8 cellular contexts compared by ENCODE assay signal in the genomic region with DNA sequence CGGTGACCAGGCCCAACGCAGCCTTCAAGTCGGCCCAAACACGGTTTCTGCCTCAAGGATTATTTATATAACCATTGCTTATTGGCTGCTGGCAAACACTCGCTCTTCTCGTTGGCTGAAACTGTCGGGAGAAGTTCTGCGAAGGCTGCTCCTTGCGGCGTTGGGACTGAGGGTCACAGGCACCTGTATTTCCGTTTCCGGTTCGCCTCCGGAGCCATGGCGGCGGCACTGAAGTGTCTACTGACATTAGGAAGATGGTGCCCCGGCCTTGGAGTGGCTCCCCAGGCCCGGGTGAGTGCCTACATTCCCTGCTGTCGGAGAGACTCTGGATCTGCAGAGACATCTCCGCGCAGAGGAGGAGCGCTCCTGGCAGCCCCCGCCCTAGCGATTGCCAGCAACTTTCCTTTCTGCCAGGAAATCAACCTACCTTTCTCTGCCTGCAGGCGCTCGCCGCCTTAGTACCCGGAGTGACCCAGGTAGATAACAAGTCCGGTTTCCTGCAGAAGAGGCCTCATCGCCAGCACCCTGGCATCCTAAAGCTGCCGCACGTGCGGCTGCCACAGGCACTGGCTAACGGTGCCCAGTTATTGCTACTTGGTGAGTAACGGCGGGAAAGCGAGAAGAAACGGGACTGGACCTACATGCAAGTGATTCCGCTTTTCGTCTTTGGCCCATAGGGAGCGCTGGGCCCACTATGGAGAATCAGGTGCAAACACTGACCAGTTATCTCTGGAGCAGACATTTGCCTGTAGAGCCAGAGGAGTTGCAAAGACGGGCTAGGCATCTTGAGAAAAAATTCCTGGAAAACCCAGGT. TPM values are rescaled to one million over a fixed set of nuclear protein-coding genes. Genes with fewer than 3 reads are reported as not detected.
DNase-seq lines count a peak whose midpoint lies in the region; ATAC-seq, FAIRE-seq and TF ChIP-seq lines count a peak whose summit lies in the region.

A gene with protein sequence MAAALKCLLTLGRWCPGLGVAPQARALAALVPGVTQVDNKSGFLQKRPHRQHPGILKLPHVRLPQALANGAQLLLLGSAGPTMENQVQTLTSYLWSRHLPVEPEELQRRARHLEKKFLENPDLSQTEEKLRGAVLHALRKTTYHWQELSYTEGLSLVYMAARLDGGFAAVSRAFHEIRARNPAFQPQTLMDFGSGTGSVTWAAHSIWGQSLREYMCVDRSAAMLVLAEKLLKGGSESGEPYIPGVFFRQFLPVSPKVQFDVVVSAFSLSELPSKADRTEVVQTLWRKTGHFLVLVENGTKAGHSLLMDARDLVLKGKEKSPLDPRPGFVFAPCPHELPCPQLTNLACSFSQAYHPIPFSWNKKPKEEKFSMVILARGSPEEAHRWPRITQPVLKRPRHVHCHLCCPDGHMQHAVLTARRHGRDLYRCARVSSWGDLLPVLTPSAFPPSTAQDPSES (plus strand): TSS at position 194 of the 814 bp plus-strand sequence. CDS start 23 bp downstream, at position 217.

- H3K4me1 ChIP-seq in A549: peaks cover 32% of the 10 kb centered on the region

- H3K36me3 ChIP-seq in brain microvascular endothelial cell (replicated peaks): peaks cover 20% of the 10 kb centered on the region

- TF ChIP-seq EP300 in A549 (IDR thresholded peaks at IDR 0.05): no peak

- TF ChIP-seq RAD21 in A549 (conservative IDR thresholded peaks at IDR 0.05 in 1 of 2, IDR thresholded peaks at IDR 0.05 in 1 of 2): 0 out of 5 replicates have a peak, but pooled peaks have one; percentile 9 to 13

- no peaks in the 10 kb centered on the region for H3K9me3 ChIP-seq in A549

- peak; percentile 70 for TF ChIP-seq POLR2A in A549 (IDR thresholded peaks at IDR 0.05; ENCODE audit: low read length)

- TF ChIP-seq CTCF in A549 (IDR thresholded peaks at IDR 0.05) (no peak; the same call in 2 of the 3 replicates), brain microvascular endothelial cell (IDR thresholded peaks at IDR 0.05; ENCODE audit: low read depth, low read length, missing control alignments) (peak; percentile 68)

- H3K27me3 ChIP-seq in brain microvascular endothelial cell (replicated peaks): no peaks in the 10 kb centered on the region

- peak within 1 kb of the TSS; percentile 76 for H3K4me2 ChIP-seq in A549

- ATAC-seq in A549 (peak; percentile 98), GM18520 (IDR thresholded peaks at IDR 0.05; ENCODE audit: unreplicated experiment) (peak; percentile 95), HG03064 (IDR thresholded peaks at IDR 0.05; ENCODE audit: low read depth, unreplicated experiment) (peak; percentile 96)

- H3K27ac ChIP-seq in A549: peak within 1 kb of the TSS; percentile 76 to 91
- peak within 1 kb of the TSS; percentile 80 for H3K27ac ChIP-seq in brain microvascular endothelial cell

- peak within 1 kb of the TSS; percentile 69 for H3K4me3 ChIP-seq in A549
- peak within 1 kb of the TSS; percentile 94 for H3K4me3 ChIP-seq in brain microvascular endothelial cell (ENCODE audit: low read depth, low read length)
- H3K4me3 ChIP-seq in iPS-11a (ENCODE audit: low read depth, low read length): peak within 1 kb of the TSS; percentile 86
- peak within 1 kb of the TSS; percentile 96 for H3K4me3 ChIP-seq in skeletal muscle cell (ENCODE audit: low read depth, low read length)

- DNase-seq in A549 (ENCODE audit: low read depth in 1 of 2, low spot score in 1 of 2) (peak; percentile 93 to 98), NCI-H2107 treated with DMSO at 0.1 percent for 48 hours (lab: John Stamatoyannopoulos, UW; ENCODE audit: unreplicated experiment) (peak; percentile 92), UCSD-AML1 (lab: John Stamatoyannopoulos, UW; ENCODE audit: unreplicated experiment) (peak; percentile 89), brain microvascular endothelial cell (peak; percentile 97), skeletal muscle cell (ENCODE audit: low read depth) (peak; percentile 93)

- POLR2A ChIA-PET in A549 (lab: Yijun Ruan, JAX): interaction anchor here (0.7 kb wide), 1 partner anchor 29 kb away, joined by 4 read pairs; no protein-coding TSS in a partner anchor

- CTCF ChIA-PET in A549 (lab: Yijun Ruan, JAX): interaction anchor here (1.8 to 17.7 kb wide), 2 partner anchors 15 to 18 kb away, joined by 7 to 186 read pairs; no protein-coding TSS in a partner anchor

- in situ Hi-C loops in brain microvascular endothelial cell (cut with HindIII; ENCODE audit: low pct_ligation_motif_present, low sequenced_read_pairs): no loop called here

- FAIRE-seq in A549 (lab: Jason Lieb, UNC): no peak

- WGBS in A549 (ENCODE audit: missing lambda C conversion rate): under 1% methylated on average over 27 of the region's 42 CpGs

TF ChIP-seq in A549, 52 proteins besides CTCF, POLR2A, EP300 and RAD21 (continues in another document):
- TF ChIP-seq, protein P1, sequence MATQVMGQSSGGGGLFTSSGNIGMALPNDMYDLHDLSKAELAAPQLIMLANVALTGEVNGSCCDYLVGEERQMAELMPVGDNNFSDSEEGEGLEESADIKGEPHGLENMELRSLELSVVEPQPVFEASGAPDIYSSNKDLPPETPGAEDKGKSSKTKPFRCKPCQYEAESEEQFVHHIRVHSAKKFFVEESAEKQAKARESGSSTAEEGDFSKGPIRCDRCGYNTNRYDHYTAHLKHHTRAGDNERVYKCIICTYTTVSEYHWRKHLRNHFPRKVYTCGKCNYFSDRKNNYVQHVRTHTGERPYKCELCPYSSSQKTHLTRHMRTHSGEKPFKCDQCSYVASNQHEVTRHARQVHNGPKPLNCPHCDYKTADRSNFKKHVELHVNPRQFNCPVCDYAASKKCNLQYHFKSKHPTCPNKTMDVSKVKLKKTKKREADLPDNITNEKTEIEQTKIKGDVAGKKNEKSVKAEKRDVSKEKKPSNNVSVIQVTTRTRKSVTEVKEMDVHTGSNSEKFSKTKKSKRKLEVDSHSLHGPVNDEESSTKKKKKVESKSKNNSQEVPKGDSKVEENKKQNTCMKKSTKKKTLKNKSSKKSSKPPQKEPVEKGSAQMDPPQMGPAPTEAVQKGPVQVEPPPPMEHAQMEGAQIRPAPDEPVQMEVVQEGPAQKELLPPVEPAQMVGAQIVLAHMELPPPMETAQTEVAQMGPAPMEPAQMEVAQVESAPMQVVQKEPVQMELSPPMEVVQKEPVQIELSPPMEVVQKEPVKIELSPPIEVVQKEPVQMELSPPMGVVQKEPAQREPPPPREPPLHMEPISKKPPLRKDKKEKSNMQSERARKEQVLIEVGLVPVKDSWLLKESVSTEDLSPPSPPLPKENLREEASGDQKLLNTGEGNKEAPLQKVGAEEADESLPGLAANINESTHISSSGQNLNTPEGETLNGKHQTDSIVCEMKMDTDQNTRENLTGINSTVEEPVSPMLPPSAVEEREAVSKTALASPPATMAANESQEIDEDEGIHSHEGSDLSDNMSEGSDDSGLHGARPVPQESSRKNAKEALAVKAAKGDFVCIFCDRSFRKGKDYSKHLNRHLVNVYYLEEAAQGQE (IDR thresholded peaks at IDR 0.05): no peak
- TF ChIP-seq, protein P2, sequence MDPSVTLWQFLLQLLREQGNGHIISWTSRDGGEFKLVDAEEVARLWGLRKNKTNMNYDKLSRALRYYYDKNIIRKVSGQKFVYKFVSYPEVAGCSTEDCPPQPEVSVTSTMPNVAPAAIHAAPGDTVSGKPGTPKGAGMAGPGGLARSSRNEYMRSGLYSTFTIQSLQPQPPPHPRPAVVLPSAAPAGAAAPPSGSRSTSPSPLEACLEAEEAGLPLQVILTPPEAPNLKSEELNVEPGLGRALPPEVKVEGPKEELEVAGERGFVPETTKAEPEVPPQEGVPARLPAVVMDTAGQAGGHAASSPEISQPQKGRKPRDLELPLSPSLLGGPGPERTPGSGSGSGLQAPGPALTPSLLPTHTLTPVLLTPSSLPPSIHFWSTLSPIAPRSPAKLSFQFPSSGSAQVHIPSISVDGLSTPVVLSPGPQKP (IDR thresholded peaks at IDR 0.05; ENCODE audit: low read depth, low read length): no peak
- TF ChIP-seq, protein P3, sequence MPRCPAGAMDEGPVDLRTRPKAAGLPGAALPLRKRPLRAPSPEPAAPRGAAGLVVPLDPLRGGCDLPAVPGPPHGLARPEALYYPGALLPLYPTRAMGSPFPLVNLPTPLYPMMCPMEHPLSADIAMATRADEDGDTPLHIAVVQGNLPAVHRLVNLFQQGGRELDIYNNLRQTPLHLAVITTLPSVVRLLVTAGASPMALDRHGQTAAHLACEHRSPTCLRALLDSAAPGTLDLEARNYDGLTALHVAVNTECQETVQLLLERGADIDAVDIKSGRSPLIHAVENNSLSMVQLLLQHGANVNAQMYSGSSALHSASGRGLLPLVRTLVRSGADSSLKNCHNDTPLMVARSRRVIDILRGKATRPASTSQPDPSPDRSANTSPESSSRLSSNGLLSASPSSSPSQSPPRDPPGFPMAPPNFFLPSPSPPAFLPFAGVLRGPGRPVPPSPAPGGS (IDR thresholded peaks at IDR 0.05): 0 out of 3 replicates have a peak, but pooled peaks have one; percentile 68
- TF ChIP-seq CHD2 (IDR thresholded peaks at IDR 0.05; ENCODE audit: low read length, partially characterized antibody) (peak; percentile 46), TFCP2L1 (CRISPR knock-in tag; IDR thresholded peaks at IDR 0.05) (no peak), PHF8 (IDR thresholded peaks at IDR 0.05; ENCODE audit: borderline replicate concordance, low read depth) (peak; percentile 70; the same call in 1 of the 2 replicates), ZSCAN20 (CRISPR knock-in tag; IDR thresholded peaks at IDR 0.05) (no peak), RCOR1 (IDR thresholded peaks at IDR 0.05; ENCODE audit: low read depth, low read length) (no peak), BHLHE40 (IDR thresholded peaks at IDR 0.05; ENCODE audit: low read depth, low read length) (no peak), JUN (IDR thresholded peaks at IDR 0.05) (peak; percentile 59 to 92; a peak in 4 of 5 replicates), HOXB13 (CRISPR knock-in tag; IDR thresholded peaks at IDR 0.05; ENCODE audit: low read depth) (0 out of 2 replicates have a peak, but pooled peaks have one; percentile 24)
- TF ChIP-seq, protein P4, sequence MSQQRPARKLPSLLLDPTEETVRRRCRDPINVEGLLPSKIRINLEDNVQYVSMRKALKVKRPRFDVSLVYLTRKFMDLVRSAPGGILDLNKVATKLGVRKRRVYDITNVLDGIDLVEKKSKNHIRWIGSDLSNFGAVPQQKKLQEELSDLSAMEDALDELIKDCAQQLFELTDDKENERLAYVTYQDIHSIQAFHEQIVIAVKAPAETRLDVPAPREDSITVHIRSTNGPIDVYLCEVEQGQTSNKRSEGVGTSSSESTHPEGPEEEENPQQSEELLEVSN (IDR thresholded peaks at IDR 0.05; ENCODE audit: borderline replicate concordance, low read depth): peak; percentile 52; the same call in 1 of the 2 replicates
- TF ChIP-seq, protein P5, sequence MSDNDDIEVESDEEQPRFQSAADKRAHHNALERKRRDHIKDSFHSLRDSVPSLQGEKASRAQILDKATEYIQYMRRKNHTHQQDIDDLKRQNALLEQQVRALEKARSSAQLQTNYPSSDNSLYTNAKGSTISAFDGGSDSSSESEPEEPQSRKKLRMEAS (IDR thresholded peaks at IDR 0.05): peak; percentile 46

RNA-seq across cellular contexts. Expression of the gene that starts here (rescaled TPM):
- polyA plus RNA-seq in A549 (2011; rRNA removed) (116 and 126 TPM in 2 replicates), A549 (2017; fragmentation: RNase III; extraction: RNeasy Plus Mini Kit Qiagen cat#74134 plus additional on column Dnase treatment) (81.4 to 83.1 TPM (median 81.9 TPM) in 3 replicates)
- 104 and 119 TPM in 2 replicates for polyA plus RNA-seq in A549 (2012; cell fraction: cytosol; rRNA removed)
- polyA plus RNA-seq in A549 (2012; cell fraction: nucleus; rRNA removed): 280 and 425 TPM in 2 replicates
- 49.6 and 50.5 TPM in 2 replicates for polyA minus RNA-seq in A549 (2011; rRNA and poly(A)+ RNA removed)

Comparison
In these comparisons a context has a peak if more than half of its experiments do, and no peak if none do; other contexts are left out.
1. Peak in every context shown above with its lines: DNase-seq, ATAC-seq, H3K4me3 ChIP-seq and H3K27ac ChIP-seq.